ENCODE assay signal across 25 cellular contexts in genomic region chr1:17718136-17718535, GRCh38. TPM values are rescaled to one million over a fixed set of nuclear protein-coding genes. Genes with fewer than 3 reads are reported as not detected.
"Had no signal": no experiment of that assay in that cellular context is flagged by ENCODE, and none has a peak within 500 bp of the region (broad histone marks: within the 10 kb centered on the region; RNA-seq: fewer than 3 reads in every experiment).

No MANE protein-coding gene starts in this region.

- H3K4me1 ChIP-seq: prostate gland, vagina had no signal

- H3K4me3 ChIP-seq: ovary, prostate gland, thoracic aorta, vagina had no signal

- H3K4me1 Mint-ChIP-seq: activated naive CD4-positive, alpha-beta T cell treated with anti-CD3 and anti-CD28 coated beads, Interleukin-2, amount 50 U/mL, for 24 hours; mesothelial cell of epicardium; natural killer cell had no signal

- H3K27ac ChIP-seq: neutrophil, ovary, prostate gland, thoracic aorta, vagina, WERI-Rb-1 had no signal

- H3K9me3 ChIP-seq: neutrophil, ovary, prostate gland, thoracic aorta, vagina had no signal

- DNase-seq: activated CD4-positive, alpha-beta T cell treated with anti-CD3 and anti-CD28 coated beads for 1 hour; activated CD4-positive, alpha-beta T cell treated with anti-CD3 and anti-CD28 coated beads, Interleukin-2, amount 50 U/mL, for 1 hour; activated gamma-delta T cell treated with Interleukin-2 at 50 U/mL for 16 hours; activated T-cell treated with anti-CD3 and anti-CD28 coated beads, Interleukin-2, amount 50 U/mL, for 1 hour; central memory CD4-positive, alpha-beta T cell; effector memory CD4-positive, alpha-beta T cell; foreskin melanocyte; hippocampal formation; left ventricle myocardium superior; mammary epithelial cell; natural killer cell; ovary; stimulated activated CD4-positive, alpha-beta T cell treated with anti-CD3 and anti-CD28 coated beads, Interleukin-2, amount 100 ng/mL, for 48 hours; stimulated activated CD8-positive, alpha-beta memory T cell treated with anti-CD3 and anti-CD28 coated beads, Interleukin-4, amount 100 ng/mL, for 48 hours; stimulated activated naive CD4-positive, alpha-beta T cell; WERI-Rb-1 had no signal

- H3K9me3 Mint-ChIP-seq: activated naive CD4-positive, alpha-beta T cell treated with anti-CD3 and anti-CD28 coated beads, Interleukin-2, amount 50 U/mL, for 24 hours; mesothelial cell of epicardium; natural killer cell; type B pancreatic cell had no signal

- H3K36me3 ChIP-seq: neutrophil, ovary, prostate gland, thoracic aorta, vagina, WERI-Rb-1 had no signal

- H3K27me3 ChIP-seq: ovary, vagina had no signal

- H3K36me3 Mint-ChIP-seq: activated naive CD4-positive, alpha-beta T cell treated with anti-CD3 and anti-CD28 coated beads, Interleukin-2, amount 50 U/mL, for 24 hours; mesothelial cell of epicardium; natural killer cell; type B pancreatic cell had no signal

- H3K4me3 Mint-ChIP-seq: activated naive CD4-positive, alpha-beta T cell treated with anti-CD3 and anti-CD28 coated beads, Interleukin-2, amount 50 U/mL, for 24 hours; mesothelial cell of epicardium; natural killer cell; type B pancreatic cell had no signal

- ATAC-seq: left ventricle myocardium superior, natural killer cell had no signal

- H3K27ac Mint-ChIP-seq: activated naive CD4-positive, alpha-beta T cell treated with anti-CD3 and anti-CD28 coated beads, Interleukin-2, amount 50 U/mL, for 24 hours; mesothelial cell of epicardium; natural killer cell; type B pancreatic cell had no signal

RNA-seq across cellular contexts. Expression of gene ACTL8, which starts 37.0 kb away (rescaled TPM):
- total RNA-seq: dermis microvascular lymphatic vessel endothelial cell, left ventricle myocardium superior, mammary epithelial cell, mesothelial cell of epicardium, natural killer cell, ovary, thoracic aorta, vagina had no signal
- polyA plus RNA-seq: adipose tissue, mammary epithelial cell had no signal
